32 cellular contexts compared by ENCODE assay signal in the genomic region with DNA sequence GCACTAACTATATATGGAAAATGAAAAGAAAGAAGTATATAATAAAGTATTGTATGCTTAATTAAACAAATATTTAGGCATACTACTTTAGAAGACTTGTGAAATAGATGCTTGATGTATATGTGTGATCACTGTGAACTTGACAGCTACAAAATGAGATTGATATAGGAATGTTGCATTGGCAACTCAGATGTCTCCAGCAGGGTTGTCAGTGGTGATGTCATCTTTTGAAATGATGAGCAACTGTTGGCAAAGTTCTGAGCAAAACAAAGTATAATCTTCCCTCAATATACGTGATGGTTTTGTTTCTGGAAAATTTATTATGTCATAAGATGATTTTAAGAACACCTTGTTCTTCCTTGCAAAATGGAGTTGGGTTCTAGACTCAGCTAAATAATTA.
A peak's percentile ranks its signal among the peaks of the same experiment; 100 is the strongest.
DNase-seq lines count a peak whose midpoint lies in the region; ATAC-seq and TF ChIP-seq lines count a peak whose summit lies in the region.
"Had no signal": no experiment of that assay in that cellular context is flagged by ENCODE, and none has a peak within 500 bp of the region (broad histone marks: within the 10 kb centered on the region; RNA-seq: fewer than 3 reads in every experiment).

No MANE protein-coding gene starts in this region.

- ATAC-seq in GM21717 (IDR thresholded peaks at IDR 0.05; ENCODE audit: unreplicated experiment) (no peak), HG03196 (IDR thresholded peaks at IDR 0.05; ENCODE audit: unreplicated experiment) (no peak)
- ATAC-seq: activated naive CD8-positive, alpha-beta T cell treated with anti-CD3 and anti-CD28 coated beads, Interleukin-2, amount 50 U/mL, for 24 hours; gastrocnemius medialis; GM23338; natural killer cell; T-helper 17 cell had no signal

- no peak overlapping the region for H3K27ac ChIP-seq in HEK293 (ENCODE audit: extremely low read depth, low read depth, low read length)
- H3K27ac ChIP-seq: epithelial cell of prostate, gastrocnemius medialis, left ventricle myocardium inferior, SK-N-MC, skin epidermis, stomach, tibial artery had no signal

- no peaks in the 10 kb centered on the region for H3K9me3 ChIP-seq in HEK293 (ENCODE audit: control insufficient read depth, insufficient read depth, low read depth, low read length)
- H3K9me3 ChIP-seq: gastrocnemius medialis, left ventricle myocardium inferior, stomach, tibial artery had no signal

- CTCF ChIA-PET in HEK293 (lab: Yijun Ruan, JAX) = interaction anchor here (0.6 kb wide), 1 partner anchor 44 kb away, joined by 5 read pairs; no protein-coding TSS in a partner anchor
- CTCF ChIA-PET in activated naive CD4-positive, alpha-beta T cell treated with anti-CD3 and anti-CD28 coated beads for 36 hours (lab: Charles Lee) = interaction anchor here (0.6 to 0.8 kb wide), 2 partner anchors 57 to 110 kb away, joined by 3 to 4 read pairs; no protein-coding TSS in a partner anchor

- no peaks in the 10 kb centered on the region for H3K36me3 ChIP-seq in HEK293 (ENCODE audit: control insufficient read depth in 2 of 2, insufficient read depth in 1 of 2, low read length in 2 of 2)
- H3K36me3 ChIP-seq: gastrocnemius medialis, left ventricle myocardium inferior, tibial artery had no signal

- no peak overlapping the region for H3K4me3 Mint-ChIP-seq in activated naive CD4-positive, alpha-beta T cell treated with anti-CD3 and anti-CD28 coated beads for 36 hours
- H3K4me3 Mint-ChIP-seq: activated naive CD8-positive, alpha-beta T cell treated with anti-CD3 and anti-CD28 coated beads, Interleukin-2, amount 50 U/mL, for 24 hours; brain; GM23338; mesothelial cell of epicardium; natural killer cell; T-helper 17 cell had no signal

- TF ChIP-seq CTCF in HEK293 (tag by site-specific recombination; IDR thresholded peaks at IDR 0.05) (no peak), choroid plexus epithelial cell (conservative IDR thresholded peaks at IDR 0.05; ENCODE audit: low read depth, low read length) (no peak)

- H3K9me3 Mint-ChIP-seq in activated naive CD4-positive, alpha-beta T cell treated with anti-CD3 and anti-CD28 coated beads for 36 hours = no peaks in the 10 kb centered on the region
- H3K9me3 Mint-ChIP-seq: activated naive CD8-positive, alpha-beta T cell treated with anti-CD3 and anti-CD28 coated beads, Interleukin-2, amount 50 U/mL, for 24 hours; brain; GM23338; mesothelial cell of epicardium; natural killer cell had no signal

- H3K27me3 Mint-ChIP-seq in activated naive CD4-positive, alpha-beta T cell treated with anti-CD3 and anti-CD28 coated beads for 36 hours (ENCODE audit: low read depth) = no peaks in the 10 kb centered on the region
- H3K27me3 Mint-ChIP-seq: activated naive CD8-positive, alpha-beta T cell treated with anti-CD3 and anti-CD28 coated beads, Interleukin-2, amount 50 U/mL, for 24 hours; brain; T-helper 17 cell had no signal

- H3K4me3 ChIP-seq in HEK293 (ENCODE audit: low read depth, low read length) = no peak overlapping the region
- no peak overlapping the region for H3K4me3 ChIP-seq in choroid plexus epithelial cell (ENCODE audit: low read depth, low read length)
- H3K4me3 ChIP-seq: gastrocnemius medialis, GM23338, left ventricle myocardium inferior, SK-N-MC, skin epidermis, stomach, tibial artery had no signal

- peaks cover 54% of the 10 kb centered on the region for H3K4me1 Mint-ChIP-seq in activated naive CD4-positive, alpha-beta T cell treated with anti-CD3 and anti-CD28 coated beads for 36 hours (ENCODE audit: low read depth)

- peaks cover 8% of the 10 kb centered on the region; the same call in 1 of the 2 replicates for H3K4me1 ChIP-seq in HEK293 (ENCODE audit: control insufficient read depth, insufficient read depth, low read length)

- POLR2A ChIA-PET in HEK293 (lab: Yijun Ruan, JAX) = interaction anchor here (1.2 kb wide), 1 partner anchor 15 kb away, joined by 3 read pairs; no protein-coding TSS in a partner anchor

- H3K27ac Mint-ChIP-seq in activated naive CD4-positive, alpha-beta T cell treated with anti-CD3 and anti-CD28 coated beads for 36 hours = no peak overlapping the region
- H3K27ac Mint-ChIP-seq: activated naive CD8-positive, alpha-beta T cell treated with anti-CD3 and anti-CD28 coated beads, Interleukin-2, amount 50 U/mL, for 24 hours; brain; GM23338 had no signal

- peak; percentile 37 for DNase-seq in OCI-M1 (lab: John Stamatoyannopoulos, UW)
- DNase-seq in choroid plexus epithelial cell (ENCODE audit: low read depth) = peak; percentile 35
- DNase-seq in myocyte (ENCODE audit: low read depth) = peak; percentile 11
- DNase-seq in activated naive CD4-positive, alpha-beta T cell treated with anti-CD3 and anti-CD28 coated beads for 36 hours = no peak
- DNase-seq in NCI-H146 (lab: John Stamatoyannopoulos, UW) = no peak
- DNase-seq: activated CD4-positive, alpha-beta T cell treated with anti-CD3 and anti-CD28 coated beads for 4 hours; activated CD8-positive, alpha-beta memory T cell treated with anti-CD3 and anti-CD28 coated beads for 24 hours; activated gamma-delta T cell; activated naive CD8-positive, alpha-beta T cell treated with anti-CD3 and anti-CD28 coated beads, Interleukin-2, amount 50 U/mL, for 24 hours; C1 segment of cervical spinal cord; Calu3; effector CD4-positive, alpha-beta T cell; gastrocnemius medialis; hypothalamus; left ventricle myocardium inferior; natural killer cell; NCI-H1417 treated with DMSO at 0.1 percent for 48 hours; NCI-H2107; NCI-H446 treated with DMSO at 0.1 percent for 48 hours; NCI-H82; stomach; T-helper 17 cell; tibial artery had no signal

- H3K36me3 Mint-ChIP-seq in activated naive CD4-positive, alpha-beta T cell treated with anti-CD3 and anti-CD28 coated beads for 36 hours (ENCODE audit: low read depth) = peaks cover 12% of the 10 kb centered on the region
- H3K36me3 Mint-ChIP-seq: natural killer cell had no signal

- intact Hi-C loops in activated naive CD4-positive, alpha-beta T cell treated with anti-CD3 and anti-CD28 coated beads for 36 hours (cut with micrococcal nuclease) = no loop called here

TF ChIP-seq in HEK293, 187 proteins besides CTCF, POLR2A, EP300 and RAD21 (continues in another document):
- no peak for TF ChIP-seq ZNF132 (tag by site-specific recombination; IDR thresholded peaks at IDR 0.05; ENCODE audit: borderline replicate concordance)
- peak; percentile 28; the same call in 1 of the 2 replicates for TF ChIP-seq ZNF394 (tag by site-specific recombination; IDR thresholded peaks at IDR 0.05; ENCODE audit: borderline replicate concordance)
- no peak for TF ChIP-seq HOXC10 (CRISPR knock-in tag; IDR thresholded peaks at IDR 0.05)
- no peak for TF ChIP-seq ZNF18 (tag by site-specific recombination; IDR thresholded peaks at IDR 0.05)
- TF ChIP-seq, protein P1, sequence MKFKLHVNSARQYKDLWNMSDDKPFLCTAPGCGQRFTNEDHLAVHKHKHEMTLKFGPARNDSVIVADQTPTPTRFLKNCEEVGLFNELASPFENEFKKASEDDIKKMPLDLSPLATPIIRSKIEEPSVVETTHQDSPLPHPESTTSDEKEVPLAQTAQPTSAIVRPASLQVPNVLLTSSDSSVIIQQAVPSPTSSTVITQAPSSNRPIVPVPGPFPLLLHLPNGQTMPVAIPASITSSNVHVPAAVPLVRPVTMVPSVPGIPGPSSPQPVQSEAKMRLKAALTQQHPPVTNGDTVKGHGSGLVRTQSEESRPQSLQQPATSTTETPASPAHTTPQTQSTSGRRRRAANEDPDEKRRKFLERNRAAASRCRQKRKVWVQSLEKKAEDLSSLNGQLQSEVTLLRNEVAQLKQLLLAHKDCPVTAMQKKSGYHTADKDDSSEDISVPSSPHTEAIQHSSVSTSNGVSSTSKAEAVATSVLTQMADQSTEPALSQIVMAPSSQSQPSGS (tag by site-specific recombination; IDR thresholded peaks at IDR 0.05; ENCODE audit: low read depth) = peak; percentile 94
- TF ChIP-seq, protein P2, sequence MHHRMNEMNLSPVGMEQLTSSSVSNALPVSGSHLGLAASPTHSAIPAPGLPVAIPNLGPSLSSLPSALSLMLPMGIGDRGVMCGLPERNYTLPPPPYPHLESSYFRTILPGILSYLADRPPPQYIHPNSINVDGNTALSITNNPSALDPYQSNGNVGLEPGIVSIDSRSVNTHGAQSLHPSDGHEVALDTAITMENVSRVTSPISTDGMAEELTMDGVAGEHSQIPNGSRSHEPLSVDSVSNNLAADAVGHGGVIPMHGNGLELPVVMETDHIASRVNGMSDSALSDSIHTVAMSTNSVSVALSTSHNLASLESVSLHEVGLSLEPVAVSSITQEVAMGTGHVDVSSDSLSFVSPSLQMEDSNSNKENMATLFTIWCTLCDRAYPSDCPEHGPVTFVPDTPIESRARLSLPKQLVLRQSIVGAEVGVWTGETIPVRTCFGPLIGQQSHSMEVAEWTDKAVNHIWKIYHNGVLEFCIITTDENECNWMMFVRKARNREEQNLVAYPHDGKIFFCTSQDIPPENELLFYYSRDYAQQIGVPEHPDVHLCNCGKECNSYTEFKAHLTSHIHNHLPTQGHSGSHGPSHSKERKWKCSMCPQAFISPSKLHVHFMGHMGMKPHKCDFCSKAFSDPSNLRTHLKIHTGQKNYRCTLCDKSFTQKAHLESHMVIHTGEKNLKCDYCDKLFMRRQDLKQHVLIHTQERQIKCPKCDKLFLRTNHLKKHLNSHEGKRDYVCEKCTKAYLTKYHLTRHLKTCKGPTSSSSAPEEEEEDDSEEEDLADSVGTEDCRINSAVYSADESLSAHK (tag by site-specific recombination; IDR thresholded peaks at IDR 0.05) = no peak
- TF ChIP-seq ZNF362 (tag by site-specific recombination; IDR thresholded peaks at IDR 0.05) = peak; percentile 71; the same call in 1 of the 2 replicates
- peak; percentile 51; the same call in 1 of the 2 replicates for TF ChIP-seq ZBTB21 (tag by site-specific recombination; IDR thresholded peaks at IDR 0.05)

Comparison
In these comparisons a context has a peak if more than half of its experiments do, and no peak if none do; other contexts are left out.
1. DNase-seq: peak in OCI-M1 (single experiment), choroid plexus epithelial cell (single experiment) and myocyte (single experiment); none in activated naive CD4-positive, alpha-beta T cell treated with anti-CD3 and anti-CD28 coated beads for 36 hours (single experiment) and NCI-H146 (single experiment).